1 cellular context compared by ENCODE assay signal in the genomic region with DNA sequence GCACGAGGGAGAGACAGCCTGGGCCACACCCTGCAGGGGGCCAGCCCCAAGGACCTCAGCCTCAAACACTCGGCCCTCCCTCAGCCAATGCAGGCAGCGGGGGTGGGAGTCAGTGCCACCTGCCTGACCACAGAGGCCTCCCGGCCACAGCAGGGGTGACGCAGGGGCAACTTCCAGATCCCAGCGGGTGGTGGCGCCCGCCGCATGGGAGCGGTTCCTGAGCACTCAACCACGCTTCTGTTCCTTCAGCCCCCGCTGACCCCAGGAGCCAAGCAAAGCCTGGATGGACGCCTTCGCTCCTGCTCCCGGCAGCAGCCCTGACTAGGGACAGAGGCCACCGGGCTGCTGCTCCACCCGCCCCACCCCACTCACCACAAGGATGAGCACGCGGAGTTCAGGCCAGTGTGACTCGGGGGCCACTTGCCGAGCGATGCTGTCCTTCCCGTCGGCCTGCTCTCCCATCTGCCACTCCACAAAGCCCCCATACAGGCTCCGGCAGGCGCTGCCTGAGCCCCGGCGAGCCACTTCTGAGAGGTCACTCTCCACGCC.
A peak's percentile ranks its signal among the peaks of the same experiment; 100 is the strongest.
TF ChIP-seq lines count a peak whose summit lies in the region.

No MANE protein-coding gene starts in this region.

TF ChIP-seq in HepG2, 621 proteins besides CTCF, POLR2A, EP300 and RAD21:
- TF ChIP-seq, protein P1, sequence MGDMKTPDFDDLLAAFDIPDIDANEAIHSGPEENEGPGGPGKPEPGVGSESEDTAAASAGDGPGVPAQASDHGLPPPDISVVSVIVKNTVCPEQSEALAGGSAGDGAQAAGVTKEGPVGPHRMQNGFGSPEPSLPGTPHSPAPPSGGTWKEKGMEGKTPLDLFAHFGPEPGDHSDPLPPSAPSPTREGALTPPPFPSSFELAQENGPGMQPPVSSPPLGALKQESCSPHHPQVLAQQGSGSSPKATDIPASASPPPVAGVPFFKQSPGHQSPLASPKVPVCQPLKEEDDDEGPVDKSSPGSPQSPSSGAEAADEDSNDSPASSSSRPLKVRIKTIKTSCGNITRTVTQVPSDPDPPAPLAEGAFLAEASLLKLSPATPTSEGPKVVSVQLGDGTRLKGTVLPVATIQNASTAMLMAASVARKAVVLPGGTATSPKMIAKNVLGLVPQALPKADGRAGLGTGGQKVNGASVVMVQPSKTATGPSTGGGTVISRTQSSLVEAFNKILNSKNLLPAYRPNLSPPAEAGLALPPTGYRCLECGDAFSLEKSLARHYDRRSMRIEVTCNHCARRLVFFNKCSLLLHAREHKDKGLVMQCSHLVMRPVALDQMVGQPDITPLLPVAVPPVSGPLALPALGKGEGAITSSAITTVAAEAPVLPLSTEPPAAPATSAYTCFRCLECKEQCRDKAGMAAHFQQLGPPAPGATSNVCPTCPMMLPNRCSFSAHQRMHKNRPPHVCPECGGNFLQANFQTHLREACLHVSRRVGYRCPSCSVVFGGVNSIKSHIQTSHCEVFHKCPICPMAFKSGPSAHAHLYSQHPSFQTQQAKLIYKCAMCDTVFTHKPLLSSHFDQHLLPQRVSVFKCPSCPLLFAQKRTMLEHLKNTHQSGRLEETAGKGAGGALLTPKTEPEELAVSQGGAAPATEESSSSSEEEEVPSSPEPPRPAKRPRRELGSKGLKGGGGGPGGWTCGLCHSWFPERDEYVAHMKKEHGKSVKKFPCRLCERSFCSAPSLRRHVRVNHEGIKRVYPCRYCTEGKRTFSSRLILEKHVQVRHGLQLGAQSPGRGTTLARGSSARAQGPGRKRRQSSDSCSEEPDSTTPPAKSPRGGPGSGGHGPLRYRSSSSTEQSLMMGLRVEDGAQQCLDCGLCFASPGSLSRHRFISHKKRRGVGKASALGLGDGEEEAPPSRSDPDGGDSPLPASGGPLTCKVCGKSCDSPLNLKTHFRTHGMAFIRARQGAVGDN (CRISPR knock-in tag; IDR thresholded peaks at IDR 0.05): 0 out of 2 replicates have a peak, but pooled peaks have one; percentile 17
- TF ChIP-seq AGO2 (optimal IDR thresholded peaks at IDR 0.05; ENCODE audit: low read depth, low read length): peak; percentile 56
- TF ChIP-seq RBM22 (optimal IDR thresholded peaks at IDR 0.05; ENCODE audit: low read length): peak; percentile 51
- no peak for TF ChIP-seq RARG (CRISPR knock-in tag; IDR thresholded peaks at IDR 0.05; ENCODE audit: low read depth)
- no peak for TF ChIP-seq TP53 (CRISPR knock-in tag; conservative IDR thresholded peaks at IDR 0.05)
- TF ChIP-seq, protein P2, sequence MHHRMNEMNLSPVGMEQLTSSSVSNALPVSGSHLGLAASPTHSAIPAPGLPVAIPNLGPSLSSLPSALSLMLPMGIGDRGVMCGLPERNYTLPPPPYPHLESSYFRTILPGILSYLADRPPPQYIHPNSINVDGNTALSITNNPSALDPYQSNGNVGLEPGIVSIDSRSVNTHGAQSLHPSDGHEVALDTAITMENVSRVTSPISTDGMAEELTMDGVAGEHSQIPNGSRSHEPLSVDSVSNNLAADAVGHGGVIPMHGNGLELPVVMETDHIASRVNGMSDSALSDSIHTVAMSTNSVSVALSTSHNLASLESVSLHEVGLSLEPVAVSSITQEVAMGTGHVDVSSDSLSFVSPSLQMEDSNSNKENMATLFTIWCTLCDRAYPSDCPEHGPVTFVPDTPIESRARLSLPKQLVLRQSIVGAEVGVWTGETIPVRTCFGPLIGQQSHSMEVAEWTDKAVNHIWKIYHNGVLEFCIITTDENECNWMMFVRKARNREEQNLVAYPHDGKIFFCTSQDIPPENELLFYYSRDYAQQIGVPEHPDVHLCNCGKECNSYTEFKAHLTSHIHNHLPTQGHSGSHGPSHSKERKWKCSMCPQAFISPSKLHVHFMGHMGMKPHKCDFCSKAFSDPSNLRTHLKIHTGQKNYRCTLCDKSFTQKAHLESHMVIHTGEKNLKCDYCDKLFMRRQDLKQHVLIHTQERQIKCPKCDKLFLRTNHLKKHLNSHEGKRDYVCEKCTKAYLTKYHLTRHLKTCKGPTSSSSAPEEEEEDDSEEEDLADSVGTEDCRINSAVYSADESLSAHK (CRISPR knock-in tag; IDR thresholded peaks at IDR 0.05; ENCODE audit: borderline replicate concordance): no peak
- no peak for TF ChIP-seq PHF8 (CRISPR knock-in tag; IDR thresholded peaks at IDR 0.05)
- TF ChIP-seq, protein P3, sequence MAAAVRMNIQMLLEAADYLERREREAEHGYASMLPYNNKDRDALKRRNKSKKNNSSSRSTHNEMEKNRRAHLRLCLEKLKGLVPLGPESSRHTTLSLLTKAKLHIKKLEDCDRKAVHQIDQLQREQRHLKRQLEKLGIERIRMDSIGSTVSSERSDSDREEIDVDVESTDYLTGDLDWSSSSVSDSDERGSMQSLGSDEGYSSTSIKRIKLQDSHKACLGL (CRISPR knock-in tag; IDR thresholded peaks at IDR 0.05): 0 out of 2 replicates have a peak, but pooled peaks have one; percentile 23
